8 cellular contexts compared by ENCODE assay signal in genomic region chr6:52284131-52284459, GRCh38. TPM values are rescaled to one million over a fixed set of nuclear protein-coding genes. Genes with fewer than 3 reads are reported as not detected.
A peak's percentile ranks its signal among the peaks of the same experiment; 100 is the strongest.
DNase-seq lines count a peak whose midpoint lies in the region; ATAC-seq, FAIRE-seq and TF ChIP-seq lines count a peak whose summit lies in the region.

No MANE protein-coding gene starts in this region.

- no peak for FAIRE-seq in small intestine (lab: Jason Lieb, UNC)

- DNase-seq in NCI-H1105 (lab: John Stamatoyannopoulos, UW) (peak; percentile 63), right atrium auricular region (ENCODE audit: low spot score) (peak; percentile 63), small intestine (no peak), GDM1 (lab: John Stamatoyannopoulos, UW) (no peak)

- peaks cover 0 to 51% (median 45%) of the 10 kb centered on the region in 11 experiments; a peak in 16 of 22 replicates for H4K20me1 ChIP-seq in BLaER1 treated with 17β-estradiol and CSF1 and Interleukin-3, amounts not matched to agents 10 nM and 100 nM

- peak overlapping the region in 10 of 11 experiments; percentile 69 to 95 (median 90); a peak in 21 of 22 replicates for H3K27ac ChIP-seq in BLaER1 treated with 17β-estradiol and CSF1 and Interleukin-3, amounts not matched to agents 10 nM and 100 nM
- H3K27ac ChIP-seq in VCaP (peak overlapping the region; percentile 72), right atrium auricular region (peak overlapping the region; percentile 56 to 58), small intestine (ENCODE audit: low read depth in 1 of 2, low read length in 1 of 2) (peak overlapping the region; percentile 44 to 82)

- H3K27me3 ChIP-seq in BLaER1 treated with 17β-estradiol and CSF1 and Interleukin-3, amounts not matched to agents 10 nM and 100 nM: no peaks in the 10 kb centered on the region
- no peaks in the 10 kb centered on the region for H3K27me3 ChIP-seq in right atrium auricular region
- no peaks in the 10 kb centered on the region for H3K27me3 ChIP-seq in small intestine (ENCODE audit: control insufficient read depth in 2 of 2, insufficient read depth in 2 of 2, low read length in 2 of 2)

- H3K9ac ChIP-seq in BLaER1 treated with 17β-estradiol and CSF1 and Interleukin-3, amounts not matched to agents 10 nM and 100 nM: peak overlapping the region; percentile 80 to 95 (median 91)

- H3K4me1 ChIP-seq in BLaER1 treated with 17β-estradiol and CSF1 and Interleukin-3, amounts not matched to agents 10 nM and 100 nM: peaks cover 37 to 58% (median 46%) of the 10 kb centered on the region in 10 experiments
- H3K4me1 ChIP-seq in right atrium auricular region (peaks cover 0 to 15% of the 10 kb centered on the region in 2 donors), small intestine (ENCODE audit: control insufficient read depth in 2 of 2, insufficient read depth in 1 of 2, low read depth in 1 of 2, low read length in 1 of 2) (no peaks in the 10 kb centered on the region)

- TF ChIP-seq CTCF in VCaP (conservative IDR thresholded peaks at IDR 0.05) (no peak), right atrium auricular region (IDR thresholded peaks at IDR 0.05) (no peak)

- peaks cover 35 to 43% (median 41%) of the 10 kb centered on the region in 11 experiments for H3K36me3 ChIP-seq in BLaER1 treated with 17β-estradiol and CSF1 and Interleukin-3, amounts not matched to agents 10 nM and 100 nM
- H3K36me3 ChIP-seq in right atrium auricular region: peaks cover 38% of the 10 kb centered on the region
- peaks cover 0 to 7% of the 10 kb centered on the region in 2 donors for H3K36me3 ChIP-seq in small intestine (ENCODE audit: control insufficient read depth in 2 of 2, insufficient read depth in 2 of 2, low read length in 2 of 2)

- H3K4me2 ChIP-seq in BLaER1 treated with 17β-estradiol and CSF1 and Interleukin-3, amounts not matched to agents 10 nM and 100 nM: peak overlapping the region; percentile 68 to 96 (median 88)

- WGBS in small intestine, 3 donors: 0 to 1% (median 0%) methylated on average over 14 of the region's 14 CpGs

- no peaks in the 10 kb centered on the region for H3K9me3 ChIP-seq in BLaER1 treated with 17β-estradiol and CSF1 and Interleukin-3, amounts not matched to agents 10 nM and 100 nM (replicated peaks in 1 of 11)
- H3K9me3 ChIP-seq in right atrium auricular region (no peaks in the 10 kb centered on the region), small intestine (ENCODE audit: control insufficient read depth, low read depth) (no peaks in the 10 kb centered on the region)

- peak overlapping the region; percentile 73 to 97 (median 88) for H3K4me3 ChIP-seq in BLaER1 treated with 17β-estradiol and CSF1 and Interleukin-3, amounts not matched to agents 10 nM and 100 nM
- peak overlapping the region; percentile 76 to 87 for H3K4me3 ChIP-seq in right atrium auricular region
- peak overlapping the region; percentile 61 to 97 for H3K4me3 ChIP-seq in small intestine (ENCODE audit: low read depth in 1 of 2, low read length in 2 of 2)

- ATAC-seq in GM19438 (IDR thresholded peaks at IDR 0.05; ENCODE audit: low read depth, unreplicated experiment) (peak; percentile 2), HG03442 (IDR thresholded peaks at IDR 0.05; ENCODE audit: unreplicated experiment) (no peak)

RNA-seq across cellular contexts. Expression of gene MCM3, which starts 0.4 kb away (rescaled TPM):
- 10 to 100 TPM; 18.5 to 20.8 TPM for total RNA-seq in right atrium auricular region
- 10 to 100 TPM in 2 of 3 donors, 1 to 10 TPM in 1; 9.4 to 46.8 (median 11.1) TPM for polyA plus RNA-seq in small intestine

RNA-seq across cellular contexts. Expression of gene IL17F, which starts 39.8 kb away (rescaled TPM):
- total RNA-seq in right atrium auricular region: not detected
- not detected for polyA plus RNA-seq in small intestine

Comparison
In these comparisons a context has a peak if more than half of its experiments do, and no peak if none do; other contexts are left out.
1. DNase-seq: peak in NCI-H1105 (single experiment) and right atrium auricular region (single experiment); none in small intestine (single experiment) and GDM1 (single experiment).
2. Peak in every context shown above with its lines, with median percentiles within 50 percentile points of each other: H3K27ac ChIP-seq and H3K4me3 ChIP-seq.